In the genomic region with DNA sequence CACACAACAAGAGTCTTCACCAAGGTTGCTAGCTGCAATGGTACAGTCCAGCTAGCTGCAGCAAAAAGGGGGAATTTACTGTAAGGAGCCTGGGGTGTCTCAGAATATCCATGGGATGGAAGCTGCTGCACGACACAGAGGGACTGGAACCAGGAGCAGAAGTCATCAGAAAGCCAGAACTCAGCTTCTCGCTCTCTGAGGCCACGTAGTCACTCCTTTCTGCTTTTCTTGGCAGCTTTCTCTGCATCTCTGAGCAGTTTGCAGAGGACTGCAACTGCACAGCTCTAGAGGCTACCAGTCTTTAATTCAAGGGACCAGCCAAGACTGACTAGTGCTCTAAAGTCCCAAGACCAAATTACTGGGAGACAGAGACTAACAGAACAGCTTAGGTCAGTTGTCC, we compare ENCODE assay signal across 33 cellular contexts. TPM values are rescaled to one million over a fixed set of nuclear protein-coding genes. Genes with fewer than 3 reads are reported as not detected.
"Had no signal": no experiment of that assay in that cellular context is flagged by ENCODE, and none has a peak within 500 bp of the region (broad histone marks: within the 10 kb centered on the region; RNA-seq: fewer than 3 reads in every experiment).

No MANE protein-coding gene starts in this region.

- DNase-seq: activated CD4-positive, alpha-beta T cell treated with anti-CD3 and anti-CD28 coated beads for 1 hour; activated CD4-positive, CD25-positive, alpha-beta regulatory T cell; activated CD8-positive, alpha-beta memory T cell treated with anti-CD3 and anti-CD28 coated beads for 24 hours; activated CD8-positive, alpha-beta memory T cell treated with anti-CD3 and anti-CD28 coated beads, Interleukin-2, amount 50 U/mL, for 48 hours; activated effector memory CD4-positive, alpha-beta T cell treated with anti-CD3 and anti-CD28 coated beads, Interleukin-2, amount 50 U/mL, for 16 hours; activated naive CD4-positive, alpha-beta T cell; activated naive CD8-positive, alpha-beta T cell treated with anti-CD3 and anti-CD28 coated beads, Interleukin-2, amount 10 ng/mL, durations not matched to agents 7 days and 5 days; amygdala; Karpas-422; NCI-H1105; NCI-H1417 treated with DMSO at 0.1 percent for 48 hours; NCI-H187 treated with DMSO at 0.1 percent for 48 hours; NCI-H2081; NCI-H226; NCI-H446 treated with DMSO at 0.1 percent for 48 hours; NCI-H524; RPMI8226; SHP77 treated with DMSO at 0.1 percent for 48 hours; T-cell; T-helper 9 cell; WERI-Rb-1 had no signal

- H3K36me3 Mint-ChIP-seq: T-cell had no signal

- H3K9me3 Mint-ChIP-seq: activated naive CD8-positive, alpha-beta T cell treated with anti-CD3 and anti-CD28 coated beads, Interleukin-2, amount 10 ng/mL, durations not matched to agents 7 days and 5 days; activated T-helper 17 cell treated with anti-CD3 and anti-CD28 coated beads, Interleukin-2, amount 50 U/mL, for 72 hours; central memory CD8-positive, alpha-beta T cell; T-cell had no signal

- ATAC-seq: activated CD8-positive, alpha-beta memory T cell treated with anti-CD3 and anti-CD28 coated beads, Interleukin-2, amount 10 ng/mL, durations not matched to agents 7 days and 5 days; Panc1; SK-N-SH treated with all-trans-retinoic acid at 6 μM for 48 hours; T-cell had no signal

- H3K4me3 ChIP-seq: ascending aorta, cardiac muscle cell, SJSA1 had no signal

- H3K27ac ChIP-seq: ascending aorta, cardiac muscle cell, SJSA1, WERI-Rb-1 had no signal

- H3K36me3 ChIP-seq: ascending aorta, cardiac muscle cell, SJSA1, WERI-Rb-1 had no signal

- H3K9me3 ChIP-seq: ascending aorta, SJSA1 had no signal

- H3K4me3 Mint-ChIP-seq: activated CD4-positive, alpha-beta memory T cell treated with anti-CD3 and anti-CD28 coated beads, Interleukin-2, amount 10 ng/mL, durations not matched to agents 7 days and 5 days; activated CD8-positive, alpha-beta memory T cell treated with anti-CD3 and anti-CD28 coated beads, Interleukin-2, amount 10 ng/mL, durations not matched to agents 7 days and 5 days; activated naive CD4-positive, alpha-beta T cell treated with anti-CD3 and anti-CD28 coated beads, Interleukin-2, amount 50 U/mL, for 24 hours; activated naive CD8-positive, alpha-beta T cell treated with anti-CD3 and anti-CD28 coated beads, Interleukin-2, amount 10 ng/mL, durations not matched to agents 7 days and 5 days; central memory CD8-positive, alpha-beta T cell; T-cell had no signal

- H3K27ac Mint-ChIP-seq: activated CD8-positive, alpha-beta memory T cell treated with anti-CD3 and anti-CD28 coated beads, Interleukin-2, amount 10 ng/mL, durations not matched to agents 7 days and 5 days; activated naive CD4-positive, alpha-beta T cell treated with anti-CD3 and anti-CD28 coated beads, Interleukin-2, amount 50 U/mL, for 24 hours; activated naive CD8-positive, alpha-beta T cell treated with anti-CD3 and anti-CD28 coated beads, Interleukin-2, amount 10 ng/mL, durations not matched to agents 7 days and 5 days had no signal

- H3K4me1 ChIP-seq: ascending aorta, SJSA1 had no signal

- H3K27me3 ChIP-seq: ascending aorta, cardiac muscle cell, SJSA1 had no signal

- H3K27me3 Mint-ChIP-seq: activated naive CD4-positive, alpha-beta T cell treated with anti-CD3 and anti-CD28 coated beads, Interleukin-2, amount 50 U/mL, for 24 hours; activated T-helper 17 cell treated with anti-CD3 and anti-CD28 coated beads, Interleukin-2, amount 50 U/mL, for 72 hours; central memory CD8-positive, alpha-beta T cell; T-cell had no signal

RNA-seq across cellular contexts. Expression of a gene that starts 27.0 kb away (rescaled TPM):
- total RNA-seq: activated CD8-positive, alpha-beta memory T cell treated with anti-CD3 and anti-CD28 coated beads, Interleukin-2, amount 10 ng/mL, durations not matched to agents 7 days and 5 days; cardiac muscle cell; chondrocyte; MCF 10A; SJSA1 had no signal
- polyA plus RNA-seq: cardiac muscle cell had no signal

RNA-seq across cellular contexts. Expression of a gene that starts 28.7 kb away (rescaled TPM):
- total RNA-seq: activated CD4-positive, alpha-beta memory T cell treated with anti-CD3 and anti-CD28 coated beads, Interleukin-2, amount 10 ng/mL, durations not matched to agents 7 days and 5 days; activated CD8-positive, alpha-beta memory T cell treated with anti-CD3 and anti-CD28 coated beads, Interleukin-2, amount 10 ng/mL, durations not matched to agents 7 days and 5 days; activated naive CD8-positive, alpha-beta T cell treated with anti-CD3 and anti-CD28 coated beads, Interleukin-2, amount 10 ng/mL, durations not matched to agents 7 days and 5 days; activated T-helper 17 cell treated with anti-CD3 and anti-CD28 coated beads, Interleukin-2, amount 50 U/mL, for 72 hours; ascending aorta; cardiac muscle cell; chondrocyte; MCF 10A; SJSA1; T-cell had no signal
- polyA plus RNA-seq: cardiac muscle cell had no signal
